ENCODE assay signal across 9 cellular contexts in the genomic region with DNA sequence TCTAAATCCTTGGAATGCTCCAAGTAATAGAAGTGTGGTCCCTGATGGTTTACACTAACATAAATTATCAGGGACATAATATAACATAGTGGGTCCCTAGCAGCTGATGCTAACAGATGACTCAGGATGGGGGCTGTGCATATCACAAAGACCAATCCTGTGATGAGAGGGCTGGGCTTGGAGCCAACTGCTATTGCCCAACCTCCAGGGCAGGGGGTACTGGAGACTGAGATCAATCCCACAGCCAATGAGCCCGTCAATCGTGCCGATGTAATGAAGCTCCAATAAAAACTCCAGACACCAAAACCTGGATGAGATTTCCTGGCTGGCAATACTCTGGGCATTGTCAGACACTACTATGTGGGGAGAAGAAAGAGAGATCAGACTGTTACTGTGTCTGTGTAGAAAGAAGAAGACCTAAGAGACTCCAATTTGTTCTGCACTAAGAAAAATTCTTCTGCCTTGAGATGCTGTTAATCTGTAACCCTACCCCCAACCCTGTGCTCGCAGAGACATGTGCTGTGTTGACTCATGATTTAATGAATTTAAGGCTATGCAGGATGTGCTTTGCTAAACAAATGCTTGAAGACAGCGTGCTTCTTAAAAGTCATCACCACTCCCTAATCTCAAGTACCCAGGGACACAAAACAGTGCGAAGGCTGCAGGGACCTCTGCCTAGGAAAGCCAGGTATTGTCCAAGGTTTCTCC. TPM values are rescaled to one million over a fixed set of nuclear protein-coding genes. Genes with fewer than 3 reads are reported as not detected.
DNase-seq lines count a peak whose midpoint lies in the region; ATAC-seq and TF ChIP-seq lines count a peak whose summit lies in the region.
"Had no signal": no experiment of that assay in that cellular context is flagged by ENCODE, and none has a peak within 500 bp of the region (broad histone marks: within the 10 kb centered on the region; RNA-seq: fewer than 3 reads in every experiment).

No MANE protein-coding gene starts in this region.

- H3K4me1 ChIP-seq in ACC112 (ENCODE audit: control insufficient read depth, insufficient read depth, low read length, unreplicated experiment) (peaks cover 40% of the 10 kb centered on the region), adipocyte (ENCODE audit: control insufficient read depth, insufficient read depth, low read length) (peaks cover 29% of the 10 kb centered on the region), neuronal stem cell (ENCODE audit: control insufficient read depth in 2 of 2, insufficient read depth in 1 of 2, low read depth in 1 of 2, low read length in 2 of 2) (peaks cover 4 to 9% of the 10 kb centered on the region in 2 donors)

- H3K4me1 Mint-ChIP-seq in activated naive CD8-positive, alpha-beta T cell treated with anti-CD3 and anti-CD28 coated beads for 36 hours: peaks cover 3% of the 10 kb centered on the region

- H3K36me3 ChIP-seq in ACC112 (ENCODE audit: insufficient read depth, low read length): no peaks in the 10 kb centered on the region; the same call in 1 of the 2 replicates
- H3K36me3 ChIP-seq in adipocyte (ENCODE audit: control insufficient read depth, insufficient read depth, low read length, severe bottlenecking): no peaks in the 10 kb centered on the region
- peaks cover 2 to 10% of the 10 kb centered on the region in 2 donors for H3K36me3 ChIP-seq in neuronal stem cell (replicated peaks in 1 of 2; ENCODE audit: control insufficient read depth in 2 of 2, insufficient read depth in 2 of 2, low read length in 2 of 2)

- no peak overlapping the region for H3K9ac ChIP-seq in adipocyte (ENCODE audit: low read length)
- no peak overlapping the region for H3K9ac ChIP-seq in neuronal stem cell (ENCODE audit: low read depth, low read length, poor library complexity)

- H3K23ac ChIP-seq in neuronal stem cell (ENCODE audit: low read depth, low read length, poor library complexity): no peak overlapping the region

- no peak overlapping the region for H3K18ac ChIP-seq in neuronal stem cell (ENCODE audit: low read length)

- no peaks in the 10 kb centered on the region for H3K27me3 Mint-ChIP-seq in activated naive CD8-positive, alpha-beta T cell treated with anti-CD3 and anti-CD28 coated beads for 36 hours
- H3K27me3 Mint-ChIP-seq: CD4-positive, alpha-beta memory T cell had no signal

- no CpG with 5 or more reads among the region's 6 CpGs for WGBS in neuronal stem cell (ENCODE audit: extremely low coverage in 2 of 2, insufficient read length in 2 of 2, insufficient replicate concordance in 1 of 2), 2 donors

- TF ChIP-seq POLR2A in GM18505 (IDR thresholded peaks at IDR 0.05; ENCODE audit: borderline replicate concordance, extremely low read depth, insufficient read depth, insufficient read length): no peak

- H3K27me3 ChIP-seq in ACC112 (ENCODE audit: insufficient read depth, low read length) (no peaks in the 10 kb centered on the region), adipocyte (replicated peaks; ENCODE audit: control insufficient read depth, insufficient read depth, low read length) (no peaks in the 10 kb centered on the region), neuronal stem cell (ENCODE audit: control insufficient read depth in 3 of 3, insufficient read depth in 3 of 3, low read depth in 1 of 3, low read length in 3 of 3) (no peaks in the 10 kb centered on the region)

- H3K27ac Mint-ChIP-seq in activated naive CD8-positive, alpha-beta T cell treated with anti-CD3 and anti-CD28 coated beads for 36 hours: no peak overlapping the region
- H3K27ac Mint-ChIP-seq: CD4-positive, alpha-beta memory T cell had no signal

- no peak overlapping the region for H2BK5ac ChIP-seq in neuronal stem cell (ENCODE audit: low read length)

- no peak overlapping the region for H4K91ac ChIP-seq in neuronal stem cell (ENCODE audit: low read depth, low read length, poor library complexity)

- H3K79me1 ChIP-seq in neuronal stem cell (ENCODE audit: low read depth, low read length): peaks cover 1% of the 10 kb centered on the region

- no peak overlapping the region for H2BK15ac ChIP-seq in neuronal stem cell (ENCODE audit: low read length)

- H3K4me2 ChIP-seq in neuronal stem cell (ENCODE audit: insufficient read depth, low read length, poor library complexity, severe bottlenecking): no peak overlapping the region

- H3K79me2 ChIP-seq in ACC112 (ENCODE audit: control insufficient read depth, insufficient read depth, low read length, unreplicated experiment): peaks cover 13% of the 10 kb centered on the region

- H3K9me3 Mint-ChIP-seq in activated naive CD8-positive, alpha-beta T cell treated with anti-CD3 and anti-CD28 coated beads for 36 hours: peaks cover 3% of the 10 kb centered on the region

- H4K8ac ChIP-seq in neuronal stem cell (ENCODE audit: low read depth, low read length): no peak overlapping the region

- ATAC-seq in GM18505 (IDR thresholded peaks at IDR 0.05; ENCODE audit: unreplicated experiment): no peak

- no peak overlapping the region for H2BK120ac ChIP-seq in neuronal stem cell (ENCODE audit: low read depth, low read length)

- no peak overlapping the region for H3K4ac ChIP-seq in neuronal stem cell (ENCODE audit: low read length)

- no peak overlapping the region for H3K4me3 Mint-ChIP-seq in activated naive CD8-positive, alpha-beta T cell treated with anti-CD3 and anti-CD28 coated beads for 36 hours
- H3K4me3 Mint-ChIP-seq: CD4-positive, alpha-beta memory T cell had no signal

- H2BK12ac ChIP-seq in neuronal stem cell (ENCODE audit: low read length): no peak overlapping the region

- peak; percentile 39 for DNase-seq in HS-5 (ENCODE audit: low read depth)
- peak; percentile 58 for DNase-seq in adipocyte (ENCODE audit: low read depth)
- DNase-seq in left kidney (ENCODE audit: low read depth, low spot score): peak; percentile 39
- no peak for DNase-seq in neuronal stem cell (ENCODE audit: low spot score)
- DNase-seq in activated naive CD8-positive, alpha-beta T cell treated with anti-CD3 and anti-CD28 coated beads for 36 hours: no peak
- no peak for DNase-seq in GM19240 (ENCODE audit: insufficient read length, low spot score)
- DNase-seq: CD4-positive, alpha-beta memory T cell had no signal

- H3K27ac ChIP-seq in ACC112 (ENCODE audit: low read depth, low read length) (peak overlapping the region; percentile 82), neuronal stem cell (replicated peaks; ENCODE audit: low read length) (no peak overlapping the region)

- H2AFZ ChIP-seq in ACC112 (ENCODE audit: low read length, unreplicated experiment): peak overlapping the region; percentile 63
- no peak overlapping the region for H2AFZ ChIP-seq in neuronal stem cell (ENCODE audit: low read length)

- peaks cover 41% of the 10 kb centered on the region for H3K36me3 Mint-ChIP-seq in activated naive CD8-positive, alpha-beta T cell treated with anti-CD3 and anti-CD28 coated beads for 36 hours

- H3K9me3 ChIP-seq in adipocyte (ENCODE audit: control insufficient read depth, low read length): no peaks in the 10 kb centered on the region
- peaks cover 7 to 11% of the 10 kb centered on the region in 2 donors for H3K9me3 ChIP-seq in neuronal stem cell (replicated peaks in 1 of 2; ENCODE audit: control insufficient read depth in 2 of 2, insufficient read depth in 1 of 2, low read depth in 1 of 2, low read length in 2 of 2)

- H3K14ac ChIP-seq in neuronal stem cell (ENCODE audit: low read length): no peak overlapping the region

- peak overlapping the region; percentile 52 for H3K4me3 ChIP-seq in ACC112 (ENCODE audit: low read depth, low read length)
- peak overlapping the region; percentile 35 for H3K4me3 ChIP-seq in adipocyte (ENCODE audit: low read length)
- H3K4me3 ChIP-seq in neuronal stem cell (ENCODE audit: low read length in 2 of 2): no peak overlapping the region

- no peak overlapping the region for H2AK5ac ChIP-seq in neuronal stem cell (ENCODE audit: low read depth, low read length)

RNA-seq across cellular contexts. Expression of a gene that starts 33.4 kb away (rescaled TPM):
- 10.9 TPM for polyA plus RNA-seq in neuronal stem cell (2013, experiment 1 of 2)
- polyA plus RNA-seq in neuronal stem cell (2013, experiment 2 of 2): 11.1 TPM
- total RNA-seq in activated naive CD8-positive, alpha-beta T cell treated with anti-CD3 and anti-CD28 coated beads for 36 hours: 10 to 100 TPM; 11.4 to 11.6 TPM

Comparison
In these comparisons a context has a peak if more than half of its experiments do, and no peak if none do; other contexts are left out.
1. H3K4me3 ChIP-seq: peak in ACC112 (single experiment) and adipocyte (single experiment); none in neuronal stem cell (0 of 2).
2. DNase-seq: peak in HS-5 (single experiment), adipocyte (single experiment) and left kidney (single experiment); none in neuronal stem cell (single experiment), activated naive CD8-positive, alpha-beta T cell treated with anti-CD3 and anti-CD28 coated beads for 36 hours (single experiment) and GM19240 (single experiment).